In genomic region chr2:55419514-55420243, GRCh38 we compare ENCODE assay signal across 1 cellular context.
TF ChIP-seq lines count a peak whose summit lies in the region.

CCDC88A (minus strand) TSS chr2:55419856; CDS start chr2:55419079, 777 bp downstream.

TF ChIP-seq in HepG2, 621 proteins besides CTCF, POLR2A, EP300 and RAD21 (continued from another document and continues in another):
- TF ChIP-seq ZNF687 (CRISPR knock-in tag; IDR thresholded peaks at IDR 0.05) (peak; percentile 98), HHEX (CRISPR knock-in tag; IDR thresholded peaks at IDR 0.05) (no peak; the same call in 1 of the 2 replicates), ZBTB10 (CRISPR knock-in tag; IDR thresholded peaks at IDR 0.05; ENCODE audit: borderline replicate concordance) (peak; percentile 84; the same call in 1 of the 2 replicates), PPARG (CRISPR knock-in tag; conservative IDR thresholded peaks at IDR 0.05) (peak; percentile 69), IRF9 (CRISPR knock-in tag; IDR thresholded peaks at IDR 0.05; ENCODE audit: borderline replicate concordance) (peak; percentile 98), ZNF629 (CRISPR knock-in tag; conservative IDR thresholded peaks at IDR 0.05) (peak; percentile 63), MLXIP (CRISPR knock-in tag; IDR thresholded peaks at IDR 0.05; ENCODE audit: borderline replicate concordance) (0 out of 2 replicates have a peak, but pooled peaks have one; percentile 18), POLR2AphosphoS2 (IDR thresholded peaks at IDR 0.05; ENCODE audit: low read depth, low read length) (no peak), ONECUT2 (CRISPR knock-in tag; IDR thresholded peaks at IDR 0.05) (peak; percentile 59), FIP1L1 (IDR thresholded peaks at IDR 0.05; ENCODE audit: borderline replicate concordance, insufficient read depth, low read depth, low read length) (0 out of 2 replicates have a peak, but pooled peaks have one; percentile 94), PRDM15 (CRISPR knock-in tag; IDR thresholded peaks at IDR 0.05) (peak; percentile 73; the same call in 1 of the 2 replicates), RORA (CRISPR knock-in tag; IDR thresholded peaks at IDR 0.05) (no peak), GPN1 (CRISPR knock-in tag; IDR thresholded peaks at IDR 0.05; ENCODE audit: borderline replicate concordance) (no peak), MBNL3 (CRISPR knock-in tag; conservative IDR thresholded peaks at IDR 0.05) (no peak), BCL6 (CRISPR knock-in tag; IDR thresholded peaks at IDR 0.05) (peak; percentile 84), ISX (CRISPR knock-in tag; conservative IDR thresholded peaks at IDR 0.05) (no peak), ZBTB39 (CRISPR knock-in tag; IDR thresholded peaks at IDR 0.05) (peak; percentile 92; the same call in 1 of the 2 replicates), ZBTB7A (CRISPR knock-in tag; IDR thresholded peaks at IDR 0.05) (peak; percentile 92; the same call in 1 of the 2 replicates), REL (CRISPR knock-in tag; conservative IDR thresholded peaks at IDR 0.05) (no peak; the same call in none of the 2 replicates), CEBPG (CRISPR knock-in tag; IDR thresholded peaks at IDR 0.05) (peak; percentile 67), ZBTB25 (CRISPR knock-in tag; IDR thresholded peaks at IDR 0.05) (no peak; the same call in 1 of the 2 replicates), FOXA3 (CRISPR knock-in tag; IDR thresholded peaks at IDR 0.05) (peak; percentile 88), ZNF816 (CRISPR knock-in tag; IDR thresholded peaks at IDR 0.05; ENCODE audit: borderline replicate concordance) (peak; percentile 100), ZNF296 (CRISPR knock-in tag; conservative IDR thresholded peaks at IDR 0.05) (peak; percentile 90; the same call in 1 of the 2 replicates), ZNF770 (CRISPR knock-in tag; IDR thresholded peaks at IDR 0.05) (peak; percentile 94), ZNF550 (CRISPR knock-in tag; IDR thresholded peaks at IDR 0.05; ENCODE audit: borderline replicate concordance) (no peak)
